1 cellular context compared by ENCODE assay signal in the genomic region with DNA sequence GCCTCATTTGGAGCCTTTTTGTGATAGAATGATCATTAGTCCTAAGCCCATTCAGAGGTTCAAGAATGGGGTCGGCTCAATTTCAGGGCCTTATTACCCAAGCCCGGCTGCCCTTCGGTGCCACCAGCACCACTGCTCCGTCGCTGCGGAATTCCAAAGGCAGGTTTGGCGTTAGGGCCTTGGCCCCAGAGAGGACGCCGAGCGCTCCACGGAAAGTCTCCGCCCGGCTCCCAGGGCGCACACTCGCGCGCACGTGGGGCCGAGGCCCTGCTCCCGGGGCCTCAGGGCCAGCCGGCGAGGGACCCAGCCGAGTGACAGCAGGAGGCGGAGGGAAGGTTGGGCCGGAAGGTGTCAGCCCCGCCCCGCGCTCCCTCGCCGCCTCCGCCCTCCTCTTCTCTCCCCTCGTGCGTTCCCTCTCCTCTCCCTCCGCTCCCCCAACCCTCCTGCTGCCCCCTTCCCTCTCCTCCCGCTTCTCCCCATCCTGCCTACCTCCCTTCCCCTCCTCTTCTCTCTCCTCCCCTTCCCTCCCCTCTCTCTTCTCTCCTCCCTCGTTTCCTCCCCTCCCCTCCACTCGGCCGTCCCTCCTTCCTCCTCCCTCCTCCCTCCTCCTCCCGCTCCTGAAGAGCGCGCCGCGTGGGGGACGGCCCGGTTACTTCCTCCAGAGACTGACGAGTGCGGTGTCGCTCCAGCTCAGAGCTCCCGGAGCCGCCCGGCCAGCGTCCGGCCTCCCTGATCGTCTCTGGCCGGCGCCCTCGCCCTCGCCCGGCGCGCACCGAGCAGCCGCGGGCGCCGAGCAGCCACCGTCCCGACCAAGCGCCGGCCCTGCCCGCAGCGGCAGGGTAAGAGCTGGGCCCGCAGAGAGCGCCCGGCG.
TF ChIP-seq lines count a peak whose summit lies in the region.

A gene (plus strand): TSS at position 648 of the 871 bp plus-strand sequence. CDS start 4,106 bp downstream, outside the sequence.

TF ChIP-seq in K562, 482 proteins besides CTCF, POLR2A, EP300 and RAD21 (continued from another document and continues in another):
- TF ChIP-seq, protein P1, sequence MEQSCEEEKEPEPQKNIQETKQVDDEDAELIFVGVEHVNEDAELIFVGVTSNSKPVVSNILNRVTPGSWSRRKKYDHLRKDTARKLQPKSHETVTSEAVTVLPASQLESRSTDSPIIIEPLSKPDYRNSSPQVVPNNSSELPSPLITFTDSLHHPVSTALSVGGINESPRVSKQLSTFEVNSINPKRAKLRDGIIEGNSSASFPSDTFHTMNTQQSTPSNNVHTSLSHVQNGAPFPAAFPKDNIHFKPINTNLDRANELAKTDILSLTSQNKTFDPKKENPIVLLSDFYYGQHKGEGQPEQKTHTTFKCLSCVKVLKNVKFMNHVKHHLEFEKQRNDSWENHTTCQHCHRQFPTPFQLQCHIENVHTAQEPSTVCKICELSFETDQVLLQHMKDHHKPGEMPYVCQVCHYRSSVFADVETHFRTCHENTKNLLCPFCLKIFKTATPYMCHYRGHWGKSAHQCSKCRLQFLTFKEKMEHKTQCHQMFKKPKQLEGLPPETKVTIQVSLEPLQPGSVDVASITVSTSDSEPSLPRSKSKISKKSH (CRISPR knock-in tag; IDR thresholded peaks at IDR 0.05): no peak
- TF ChIP-seq ZNF707 (CRISPR knock-in tag; conservative IDR thresholded peaks at IDR 0.05) (no peak), SIN3B (IDR thresholded peaks at IDR 0.05; ENCODE audit: low read depth) (peak; percentile 64), ZBTB7A (IDR thresholded peaks at IDR 0.05; ENCODE audit: borderline replicate concordance, control insufficient read depth, low read depth, low read length) (peak; percentile 56; the same call in 1 of the 2 replicates), KLF13 (tag; IDR thresholded peaks at IDR 0.05; ENCODE audit: borderline replicate concordance, low read depth) (peak; percentile 17; the same call in 1 of the 2 replicates), ZNF12 (CRISPR knock-in tag; IDR thresholded peaks at IDR 0.05) (no peak), SAFB (IDR thresholded peaks at IDR 0.05; ENCODE audit: borderline replicate concordance, low read depth, low read length) (peak; percentile 68), HEY1 (CRISPR knock-in tag; IDR thresholded peaks at IDR 0.05; ENCODE audit: borderline replicate concordance) (no peak), ZFPM2 (CRISPR knock-in tag; IDR thresholded peaks at IDR 0.05) (no peak), ELF2 (CRISPR knock-in tag; IDR thresholded peaks at IDR 0.05) (no peak), CHD4 (IDR thresholded peaks at IDR 0.05; ENCODE audit: insufficient read depth, insufficient replicate concordance, low read depth, low read length, poor library complexity, severe bottlenecking) (no peak), ZFP36 (IDR thresholded peaks at IDR 0.05; ENCODE audit: low read depth, low read length, partially characterized antibody) (peak; percentile 31), POU5F1 (IDR thresholded peaks at IDR 0.05; ENCODE audit: borderline replicate concordance, low read depth, low read length, partially characterized antibody) (no peak), SREBF1 (IDR thresholded peaks at IDR 0.05; ENCODE audit: borderline replicate concordance, low read depth, low read length) (no peak), HLTF (IDR thresholded peaks at IDR 0.05) (peak; percentile 98), NR2C2 (CRISPR knock-in tag; IDR thresholded peaks at IDR 0.05) (no peak), NR2C2 (tag; IDR thresholded peaks at IDR 0.05) (peak; percentile 51; the same call in 1 of the 2 replicates), SMARCE1 (IDR thresholded peaks at IDR 0.05) (peak; percentile 82), CBFA2T3 (IDR thresholded peaks at IDR 0.05) (no peak; the same call in 1 of the 2 replicates), HSF4 (CRISPR knock-in tag; IDR thresholded peaks at IDR 0.05; ENCODE audit: borderline replicate concordance) (no peak), HMG20B (CRISPR knock-in tag; IDR thresholded peaks at IDR 0.05) (no peak), TBP (optimal IDR thresholded peaks at IDR 0.05; ENCODE audit: low read depth, low read length) (peak; percentile 96), PML (IDR thresholded peaks at IDR 0.05; ENCODE audit: low read length) (0 out of 2 replicates have a peak, but pooled peaks have one; percentile 10), L3MBTL2 (IDR thresholded peaks at IDR 0.05) (peak; percentile 99), ZBTB8A (IDR thresholded peaks at IDR 0.05; ENCODE audit: partially characterized antibody) (no peak), KDM2B (CRISPR knock-in tag; IDR thresholded peaks at IDR 0.05) (peak; percentile 2), MEIS2 (IDR thresholded peaks at IDR 0.05; ENCODE audit: partially characterized antibody) (peak; percentile 33), E2F3 (CRISPR knock-in tag; IDR thresholded peaks at IDR 0.05) (peak; percentile 51), ZNF165 (CRISPR knock-in tag; IDR thresholded peaks at IDR 0.05; ENCODE audit: borderline replicate concordance) (no peak), XRCC5 (IDR thresholded peaks at IDR 0.05; ENCODE audit: low read depth, low read length) (no peak), ZNF584 (CRISPR knock-in tag; IDR thresholded peaks at IDR 0.05; ENCODE audit: low read depth) (0 out of 2 replicates have a peak, but pooled peaks have one; percentile 59), SIN3A (IDR thresholded peaks at IDR 0.05; ENCODE audit: borderline replicate concordance in 2 of 2, control insufficient read depth in 1 of 2, low read depth in 2 of 2, low read length in 2 of 2) (peak; percentile 92; a peak in 3 of 4 replicates), CCAR2 (IDR thresholded peaks at IDR 0.05; ENCODE audit: low read depth, low read length) (no peak), NFRKB (IDR thresholded peaks at IDR 0.05; ENCODE audit: low read depth) (peak; percentile 66; the same call in 1 of the 2 replicates), HDAC6 (IDR thresholded peaks at IDR 0.05; ENCODE audit: low read depth, low read length) (no peak), ZNF197 (CRISPR knock-in tag; IDR thresholded peaks at IDR 0.05; ENCODE audit: low read depth) (0 out of 2 replicates have a peak, but pooled peaks have one; percentile 41), EGR1 (conservative IDR thresholded peaks at IDR 0.05) (peak; percentile 86), ZNF217 (CRISPR knock-in tag; IDR thresholded peaks at IDR 0.05) (no peak), PHB2 (IDR thresholded peaks at IDR 0.05; ENCODE audit: low read depth) (0 out of 2 replicates have a peak, but pooled peaks have one; percentile 41), WHSC1 (IDR thresholded peaks at IDR 0.05; ENCODE audit: low read length) (no peak), FOXA3 (CRISPR knock-in tag; conservative IDR thresholded peaks at IDR 0.05 in 1 of 2, IDR thresholded peaks at IDR 0.05 in 1 of 2) (no peak), SMAD3 (CRISPR knock-in tag; conservative IDR thresholded peaks at IDR 0.05) (no peak), KLF1 (tag; IDR thresholded peaks at IDR 0.05) (peak; percentile 69), ZNF133 (CRISPR knock-in tag; IDR thresholded peaks at IDR 0.05) (0 out of 2 replicates have a peak, but pooled peaks have one; percentile 46), ZNF24 (IDR thresholded peaks at IDR 0.05) (peak; percentile 35; the same call in 1 of the 2 replicates), NEUROD1 (IDR thresholded peaks at IDR 0.05; ENCODE audit: borderline replicate concordance, low read depth, low read length, partially characterized antibody) (no peak), CBX5 (IDR thresholded peaks at IDR 0.05; ENCODE audit: borderline replicate concordance, low read depth) (no peak)
- TF ChIP-seq, protein P2, sequence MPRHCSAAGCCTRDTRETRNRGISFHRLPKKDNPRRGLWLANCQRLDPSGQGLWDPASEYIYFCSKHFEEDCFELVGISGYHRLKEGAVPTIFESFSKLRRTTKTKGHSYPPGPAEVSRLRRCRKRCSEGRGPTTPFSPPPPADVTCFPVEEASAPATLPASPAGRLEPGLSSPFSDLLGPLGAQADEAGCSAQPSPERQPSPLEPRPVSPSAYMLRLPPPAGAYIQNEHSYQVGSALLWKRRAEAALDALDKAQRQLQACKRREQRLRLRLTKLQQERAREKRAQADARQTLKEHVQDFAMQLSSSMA (CRISPR knock-in tag; IDR thresholded peaks at IDR 0.05): no peak
- TF ChIP-seq, protein P3, sequence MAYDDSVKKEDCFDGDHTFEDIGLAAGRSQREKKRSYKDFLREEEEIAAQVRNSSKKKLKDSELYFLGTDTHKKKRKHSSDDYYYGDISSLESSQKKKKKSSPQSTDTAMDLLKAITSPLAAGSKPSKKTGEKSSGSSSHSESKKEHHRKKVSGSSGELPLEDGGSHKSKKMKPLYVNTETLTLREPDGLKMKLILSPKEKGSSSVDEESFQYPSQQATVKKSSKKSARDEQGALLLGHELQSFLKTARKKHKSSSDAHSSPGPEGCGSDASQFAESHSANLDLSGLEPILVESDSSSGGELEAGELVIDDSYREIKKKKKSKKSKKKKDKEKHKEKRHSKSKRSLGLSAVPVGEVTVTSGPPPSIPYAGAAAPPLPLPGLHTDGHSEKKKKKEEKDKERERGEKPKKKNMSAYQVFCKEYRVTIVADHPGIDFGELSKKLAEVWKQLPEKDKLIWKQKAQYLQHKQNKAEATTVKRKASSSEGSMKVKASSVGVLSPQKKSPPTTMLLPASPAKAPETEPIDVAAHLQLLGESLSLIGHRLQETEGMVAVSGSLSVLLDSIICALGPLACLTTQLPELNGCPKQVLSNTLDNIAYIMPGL (CRISPR knock-in tag; IDR thresholded peaks at IDR 0.05): peak; percentile 77; the same call in 1 of the 2 replicates
- TF ChIP-seq, protein P4, sequence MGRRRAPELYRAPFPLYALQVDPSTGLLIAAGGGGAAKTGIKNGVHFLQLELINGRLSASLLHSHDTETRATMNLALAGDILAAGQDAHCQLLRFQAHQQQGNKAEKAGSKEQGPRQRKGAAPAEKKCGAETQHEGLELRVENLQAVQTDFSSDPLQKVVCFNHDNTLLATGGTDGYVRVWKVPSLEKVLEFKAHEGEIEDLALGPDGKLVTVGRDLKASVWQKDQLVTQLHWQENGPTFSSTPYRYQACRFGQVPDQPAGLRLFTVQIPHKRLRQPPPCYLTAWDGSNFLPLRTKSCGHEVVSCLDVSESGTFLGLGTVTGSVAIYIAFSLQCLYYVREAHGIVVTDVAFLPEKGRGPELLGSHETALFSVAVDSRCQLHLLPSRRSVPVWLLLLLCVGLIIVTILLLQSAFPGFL (CRISPR knock-in tag; IDR thresholded peaks at IDR 0.05): peak; percentile 40; the same call in 1 of the 2 replicates
- TF ChIP-seq, protein P5, sequence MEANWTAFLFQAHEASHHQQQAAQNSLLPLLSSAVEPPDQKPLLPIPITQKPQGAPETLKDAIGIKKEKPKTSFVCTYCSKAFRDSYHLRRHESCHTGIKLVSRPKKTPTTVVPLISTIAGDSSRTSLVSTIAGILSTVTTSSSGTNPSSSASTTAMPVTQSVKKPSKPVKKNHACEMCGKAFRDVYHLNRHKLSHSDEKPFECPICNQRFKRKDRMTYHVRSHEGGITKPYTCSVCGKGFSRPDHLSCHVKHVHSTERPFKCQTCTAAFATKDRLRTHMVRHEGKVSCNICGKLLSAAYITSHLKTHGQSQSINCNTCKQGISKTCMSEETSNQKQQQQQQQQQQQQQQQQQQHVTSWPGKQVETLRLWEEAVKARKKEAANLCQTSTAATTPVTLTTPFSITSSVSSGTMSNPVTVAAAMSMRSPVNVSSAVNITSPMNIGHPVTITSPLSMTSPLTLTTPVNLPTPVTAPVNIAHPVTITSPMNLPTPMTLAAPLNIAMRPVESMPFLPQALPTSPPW (CRISPR knock-in tag; IDR thresholded peaks at IDR 0.05): peak; percentile 87
- TF ChIP-seq, protein P6, sequence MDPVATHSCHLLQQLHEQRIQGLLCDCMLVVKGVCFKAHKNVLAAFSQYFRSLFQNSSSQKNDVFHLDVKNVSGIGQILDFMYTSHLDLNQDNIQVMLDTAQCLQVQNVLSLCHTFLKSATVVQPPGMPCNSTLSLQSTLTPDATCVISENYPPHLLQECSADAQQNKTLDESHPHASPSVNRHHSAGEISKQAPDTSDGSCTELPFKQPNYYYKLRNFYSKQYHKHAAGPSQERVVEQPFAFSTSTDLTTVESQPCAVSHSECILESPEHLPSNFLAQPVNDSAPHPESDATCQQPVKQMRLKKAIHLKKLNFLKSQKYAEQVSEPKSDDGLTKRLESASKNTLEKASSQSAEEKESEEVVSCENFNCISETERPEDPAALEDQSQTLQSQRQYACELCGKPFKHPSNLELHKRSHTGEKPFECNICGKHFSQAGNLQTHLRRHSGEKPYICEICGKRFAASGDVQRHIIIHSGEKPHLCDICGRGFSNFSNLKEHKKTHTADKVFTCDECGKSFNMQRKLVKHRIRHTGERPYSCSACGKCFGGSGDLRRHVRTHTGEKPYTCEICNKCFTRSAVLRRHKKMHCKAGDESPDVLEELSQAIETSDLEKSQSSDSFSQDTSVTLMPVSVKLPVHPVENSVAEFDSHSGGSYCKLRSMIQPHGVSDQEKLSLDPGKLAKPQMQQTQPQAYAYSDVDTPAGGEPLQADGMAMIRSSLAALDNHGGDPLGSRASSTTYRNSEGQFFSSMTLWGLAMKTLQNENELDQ (CRISPR knock-in tag; IDR thresholded peaks at IDR 0.05; ENCODE audit: borderline replicate concordance): no peak
- TF ChIP-seq, protein P7, sequence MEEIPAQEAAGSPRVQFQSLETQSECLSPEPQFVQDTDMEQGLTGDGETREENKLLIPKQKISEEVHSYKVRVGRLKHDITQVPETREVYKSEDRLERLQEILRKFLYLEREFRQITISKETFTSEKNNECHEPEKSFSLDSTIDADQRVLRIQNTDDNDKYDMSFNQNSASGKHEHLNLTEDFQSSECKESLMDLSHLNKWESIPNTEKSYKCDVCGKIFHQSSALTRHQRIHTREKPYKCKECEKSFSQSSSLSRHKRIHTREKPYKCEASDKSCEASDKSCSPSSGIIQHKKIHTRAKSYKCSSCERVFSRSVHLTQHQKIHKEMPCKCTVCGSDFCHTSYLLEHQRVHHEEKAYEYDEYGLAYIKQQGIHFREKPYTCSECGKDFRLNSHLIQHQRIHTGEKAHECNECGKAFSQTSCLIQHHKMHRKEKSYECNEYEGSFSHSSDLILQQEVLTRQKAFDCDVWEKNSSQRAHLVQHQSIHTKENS (CRISPR knock-in tag; IDR thresholded peaks at IDR 0.05): no peak
- TF ChIP-seq, protein P8, sequence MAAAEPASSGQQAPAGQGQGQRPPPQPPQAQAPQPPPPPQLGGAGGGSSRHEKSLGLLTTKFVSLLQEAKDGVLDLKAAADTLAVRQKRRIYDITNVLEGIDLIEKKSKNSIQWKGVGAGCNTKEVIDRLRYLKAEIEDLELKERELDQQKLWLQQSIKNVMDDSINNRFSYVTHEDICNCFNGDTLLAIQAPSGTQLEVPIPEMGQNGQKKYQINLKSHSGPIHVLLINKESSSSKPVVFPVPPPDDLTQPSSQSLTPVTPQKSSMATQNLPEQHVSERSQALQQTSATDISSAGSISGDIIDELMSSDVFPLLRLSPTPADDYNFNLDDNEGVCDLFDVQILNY (CRISPR knock-in tag; IDR thresholded peaks at IDR 0.05): no peak
- TF ChIP-seq, protein P9, sequence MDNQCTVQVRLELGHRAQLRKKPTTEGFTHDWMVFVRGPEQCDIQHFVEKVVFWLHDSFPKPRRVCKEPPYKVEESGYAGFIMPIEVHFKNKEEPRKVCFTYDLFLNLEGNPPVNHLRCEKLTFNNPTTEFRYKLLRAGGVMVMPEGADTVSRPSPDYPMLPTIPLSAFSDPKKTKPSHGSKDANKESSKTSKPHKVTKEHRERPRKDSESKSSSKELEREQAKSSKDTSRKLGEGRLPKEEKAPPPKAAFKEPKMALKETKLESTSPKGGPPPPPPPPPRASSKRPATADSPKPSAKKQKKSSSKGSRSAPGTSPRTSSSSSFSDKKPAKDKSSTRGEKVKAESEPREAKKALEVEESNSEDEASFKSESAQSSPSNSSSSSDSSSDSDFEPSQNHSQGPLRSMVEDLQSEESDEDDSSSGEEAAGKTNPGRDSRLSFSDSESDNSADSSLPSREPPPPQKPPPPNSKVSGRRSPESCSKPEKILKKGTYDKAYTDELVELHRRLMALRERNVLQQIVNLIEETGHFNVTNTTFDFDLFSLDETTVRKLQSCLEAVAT (IDR thresholded peaks at IDR 0.05): peak; percentile 88 to 94
